ENCODE assay signal across 24 cellular contexts in genomic region chr4:165931741-165932140, GRCh38. TPM values are rescaled to one million over a fixed set of nuclear protein-coding genes. Genes with fewer than 3 reads are reported as not detected.
"Had no signal": no experiment of that assay in that cellular context is flagged by ENCODE, and none has a peak within 500 bp of the region (broad histone marks: within the 10 kb centered on the region; RNA-seq: fewer than 3 reads in every experiment).

No MANE protein-coding gene starts in this region.

- H3K36me3 Mint-ChIP-seq: activated naive CD8-positive, alpha-beta T cell treated with anti-CD3 and anti-CD28 coated beads, Interleukin-2, amount 10 ng/mL, durations not matched to agents 7 days and 5 days; IgD-negative memory B cell; T-cell had no signal

- H3K4me1 Mint-ChIP-seq: activated naive CD8-positive, alpha-beta T cell treated with anti-CD3 and anti-CD28 coated beads, Interleukin-2, amount 10 ng/mL, durations not matched to agents 7 days and 5 days; IgD-negative memory B cell; T-cell had no signal

- H3K27ac Mint-ChIP-seq: activated CD8-positive, alpha-beta T cell treated with anti-CD3 and anti-CD28 coated beads, Interleukin-2, amount 10 ng/mL, durations not matched to agents 7 days and 5 days; activated naive CD8-positive, alpha-beta T cell treated with anti-CD3 and anti-CD28 coated beads, Interleukin-2, amount 10 ng/mL, durations not matched to agents 7 days and 5 days; IgD-negative memory B cell; T-cell had no signal

- H3K9me3 ChIP-seq: adrenal gland, breast epithelium had no signal

- H3K4me1 ChIP-seq: adrenal gland, breast epithelium had no signal

- H3K4me3 Mint-ChIP-seq: activated CD8-positive, alpha-beta T cell treated with anti-CD3 and anti-CD28 coated beads, Interleukin-2, amount 10 ng/mL, durations not matched to agents 7 days and 5 days; activated naive CD8-positive, alpha-beta T cell treated with anti-CD3 and anti-CD28 coated beads, Interleukin-2, amount 10 ng/mL, durations not matched to agents 7 days and 5 days; IgD-negative memory B cell; T-cell had no signal

- H3K4me3 ChIP-seq: adrenal gland, breast epithelium had no signal

- H3K27me3 Mint-ChIP-seq: activated naive CD8-positive, alpha-beta T cell treated with anti-CD3 and anti-CD28 coated beads, Interleukin-2, amount 10 ng/mL, durations not matched to agents 7 days and 5 days; IgD-negative memory B cell; T-cell had no signal

- H3K27ac ChIP-seq: adrenal gland, breast epithelium had no signal

- H3K27me3 ChIP-seq: adrenal gland, breast epithelium had no signal

- DNase-seq: activated CD4-positive, alpha-beta T cell treated with anti-CD3 and anti-CD28 coated beads for 48 hours; activated CD4-positive, alpha-beta T cell treated with anti-CD3 and anti-CD28 coated beads, Interleukin-2, amount 50 U/mL, for 4 hours; activated CD8-positive, alpha-beta memory T cell treated with anti-CD3 and anti-CD28 coated beads, Interleukin-2, amount 50 U/mL, for 48 hours; activated CD8-positive, alpha-beta T cell treated with anti-CD3 and anti-CD28 coated beads, Interleukin-2, amount 10 ng/mL, durations not matched to agents 7 days and 5 days; activated naive CD4-positive, alpha-beta T cell treated with anti-CD3 and anti-CD28 coated beads, Interleukin-2, amount 50 U/mL, for 16 hours; activated naive CD8-positive, alpha-beta T cell treated with anti-CD3 and anti-CD28 coated beads, Interleukin-2, amount 10 ng/mL, durations not matched to agents 7 days and 5 days; activated T-cell treated with anti-CD3 and anti-CD28 coated beads, Interleukin-2, amount 50 U/mL, for 1 hour; adrenal gland; anterior cingulate cortex; caudate nucleus; KG1; NCI-H1092; NCI-H1417 treated with DMSO at 0.1 percent for 48 hours; NCI-H187; NCI-H2081; NCI-H446; NCI-H748 treated with DMSO at 0.1 percent for 48 hours; SIG-M5; T-cell had no signal

- H3K36me3 ChIP-seq: adrenal gland, breast epithelium had no signal

- H3K9me3 Mint-ChIP-seq: activated naive CD8-positive, alpha-beta T cell treated with anti-CD3 and anti-CD28 coated beads, Interleukin-2, amount 10 ng/mL, durations not matched to agents 7 days and 5 days had no signal

RNA-seq across cellular contexts. Expression of gene TLL1, which starts 58.7 kb away (rescaled TPM):
- total RNA-seq: activated CD8-positive, alpha-beta T cell treated with anti-CD3 and anti-CD28 coated beads, Interleukin-2, amount 10 ng/mL, durations not matched to agents 7 days and 5 days; activated naive CD8-positive, alpha-beta T cell treated with anti-CD3 and anti-CD28 coated beads, Interleukin-2, amount 10 ng/mL, durations not matched to agents 7 days and 5 days; LHCN-M2; RPMI7951; T-cell; T-helper 2 cell treated with Interferon-gamma antibody and Interleukin-4, amounts not matched to agents 100 ng/mL and 5 ng/mL, for 36 hours had no signal
- polyA plus RNA-seq: IgD-negative memory B cell had no signal
